Comparison of ENCODE assay signal across 8 cellular contexts in genomic region chr17:1362065-1362848, GRCh38. TPM values are rescaled to one million over a fixed set of nuclear protein-coding genes. Genes with fewer than 3 reads are reported as not detected.
DNase-seq lines count a peak whose midpoint lies in the region; ATAC-seq and TF ChIP-seq lines count a peak whose summit lies in the region.

No MANE protein-coding gene starts in this region.

- CTCF ChIA-PET in activated B cell treated with CpG ODN at 0.5 μM for 24 hours (lab: Charles Lee): interaction anchor here (1.0 to 2.7 kb wide), 7 partner anchors 9 to 267 kb away, joined by 3 to 21 read pairs (median 10); partner anchors contain the start of genes INPP5K and SLC43A2

- DNase-seq in activated CD8-positive, alpha-beta memory T cell treated with anti-CD3 and anti-CD28 coated beads, Interleukin-2, amount 50 U/mL, for 48 hours: peak; percentile 58
- DNase-seq in activated CD8-positive, alpha-beta memory T cell treated with anti-CD3 and anti-CD28 coated beads, Interleukin-2, amount 50 U/mL, for 4 hours: no peak
- DNase-seq in activated B cell treated with CpG ODN at 0.5 μM for 24 hours (no peak), fibroblast of the aortic adventitia (ENCODE audit: low read depth) (peak; percentile 31), BE2C (no peak), HK-2 (ENCODE audit: unreplicated experiment) (no peak), OCI-M1 (lab: John Stamatoyannopoulos, UW) (no peak)
- DNase-seq in stimulated activated naive CD8-positive, alpha-beta T cell treated with anti-CD3 and anti-CD28 coated beads, Interleukin-15, Interleukin-2, amounts not matched to agents 100 U/mL and 50 U/mL, for 24 hours: no peak

- peaks cover 58% of the 10 kb centered on the region for H3K4me1 Mint-ChIP-seq in activated B cell treated with CpG ODN at 0.5 μM for 24 hours

- H3K36me3 ChIP-seq in BE2C: peaks cover 27% of the 10 kb centered on the region

- no peaks in the 10 kb centered on the region for H3K9me3 Mint-ChIP-seq in activated B cell treated with CpG ODN at 0.5 μM for 24 hours

- no peaks in the 10 kb centered on the region for H3K9me3 ChIP-seq in BE2C

- no peaks in the 10 kb centered on the region for H3K4me1 ChIP-seq in BE2C

- peak overlapping the region; percentile 70 for H3K4me3 Mint-ChIP-seq in activated B cell treated with CpG ODN at 0.5 μM for 24 hours

- peaks cover 62% of the 10 kb centered on the region for H3K36me3 Mint-ChIP-seq in activated B cell treated with CpG ODN at 0.5 μM for 24 hours (ENCODE audit: low read depth)

- TF ChIP-seq CTCF in activated B cell treated with CpG ODN at 0.5 μM for 24 hours (IDR thresholded peaks at IDR 0.05): no peak
- no peak for TF ChIP-seq CTCF in fibroblast of the aortic adventitia (IDR thresholded peaks at IDR 0.05; ENCODE audit: insufficient read depth, low read length)
- no peak for TF ChIP-seq CTCF in BE2C (IDR thresholded peaks at IDR 0.05; ENCODE audit: low read depth, low read length)

- peak; percentile 74 for ATAC-seq in activated B cell treated with CpG ODN at 0.5 μM for 24 hours (ENCODE audit: low read depth)
- peak; percentile 48 for ATAC-seq in stimulated activated naive CD8-positive, alpha-beta T cell treated with anti-CD3 and anti-CD28 coated beads, Interleukin-15, Interleukin-2, amounts not matched to agents 100 U/mL and 50 U/mL, for 24 hours

- POLR2A ChIA-PET in activated B cell treated with CpG ODN at 0.5 μM for 24 hours (lab: Charles Lee): interaction anchor here (0.5 to 2.3 kb wide), 6 partner anchors 20 to 154 kb away, joined by 3 to 33 read pairs (median 4); partner anchors contain the start of genes INPP5K and YWHAE

- H3K27me3 ChIP-seq in BE2C: no peaks in the 10 kb centered on the region

- intact Hi-C loops in activated B cell treated with CpG ODN at 0.5 μM for 24 hours (cut with micrococcal nuclease): loop anchor here (2.0 to 5.0 kb wide), 2 partner anchors 15 to 35 kb away; no protein-coding TSS in a partner anchor

- H3K27ac Mint-ChIP-seq in activated B cell treated with CpG ODN at 0.5 μM for 24 hours: peak overlapping the region; percentile 78

- H3K27me3 Mint-ChIP-seq in activated B cell treated with CpG ODN at 0.5 μM for 24 hours: no peaks in the 10 kb centered on the region

- H3K4me3 ChIP-seq in fibroblast of the aortic adventitia (ENCODE audit: low read depth, low read length): no peak overlapping the region
- H3K4me3 ChIP-seq in BE2C (ENCODE audit: low read depth, low read length): no peak overlapping the region

RNA-seq across cellular contexts. Expression of gene YWHAE, which starts 37.8 kb away (rescaled TPM):
- 253 and 263 TPM in 2 replicates for total RNA-seq in activated B cell treated with CpG ODN at 0.5 μM for 24 hours
- 628 and 1,755 TPM in 2 replicates for total RNA-seq in fibroblast of the aortic adventitia (ENCODE audit: low replicate concordance)
- 609 TPM for polyA plus RNA-seq in BE2C (2012; ENCODE audit: insufficient read depth, insufficient read length, low read depth)

Comparison
In these comparisons a context has a peak if more than half of its experiments do, and no peak if none do; other contexts are left out.
1. DNase-seq: peak in activated CD8-positive, alpha-beta memory T cell treated with anti-CD3 and anti-CD28 coated beads, Interleukin-2, amount 50 U/mL, for 48 hours (single experiment) and fibroblast of the aortic adventitia (single experiment); none in activated CD8-positive, alpha-beta memory T cell treated with anti-CD3 and anti-CD28 coated beads, Interleukin-2, amount 50 U/mL, for 4 hours (single experiment), activated B cell treated with CpG ODN at 0.5 μM for 24 hours (single experiment), stimulated activated naive CD8-positive, alpha-beta T cell treated with anti-CD3 and anti-CD28 coated beads, Interleukin-15, Interleukin-2, amounts not matched to agents 100 U/mL and 50 U/mL, for 24 hours (single experiment), BE2C (single experiment), HK-2 (single experiment) and OCI-M1 (single experiment).